1 cellular context compared by ENCODE assay signal in genomic region chr3:151873433-151873832, GRCh38.
TF ChIP-seq lines count a peak whose summit lies in the region.

Gene SUCNR1 (plus strand): TSS chr3:151873643. CDS start chr3:151879893, 6,250 bp downstream.

TF ChIP-seq in GM12878, 131 proteins besides CTCF, POLR2A, EP300 and RAD21 (continued from another document):
- no peak for TF ChIP-seq USF2 (IDR thresholded peaks at IDR 0.05; ENCODE audit: borderline replicate concordance, low read depth, low read length)
